In the genomic region with DNA sequence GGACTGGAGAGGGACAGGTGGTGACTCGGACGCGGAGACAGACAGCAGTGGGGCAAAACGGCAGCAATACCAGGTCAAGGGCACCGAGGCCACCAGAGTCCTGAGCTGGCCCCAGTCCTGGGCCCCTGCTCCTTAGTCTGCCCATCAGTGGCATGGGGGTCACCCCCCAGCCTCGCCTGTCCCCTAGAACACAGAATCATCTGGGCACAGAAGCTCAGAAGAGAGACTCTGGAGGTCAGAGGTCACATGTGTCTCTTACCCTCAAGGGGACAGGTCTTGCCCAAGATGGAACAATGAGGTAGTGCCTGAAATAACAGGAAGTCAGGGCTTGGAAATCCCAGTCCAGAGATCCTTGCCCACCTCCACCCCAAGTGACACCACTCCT, we compare ENCODE assay signal across 1 cellular context.
TF ChIP-seq lines count a peak whose summit lies in the region.

No MANE protein-coding gene starts in this region.

TF ChIP-seq in neural cell, 6 proteins besides CTCF, POLR2A, EP300 and RAD21:
- TF ChIP-seq MXI1 (conservative IDR thresholded peaks at IDR 0.05; ENCODE audit: poor library complexity, severe bottlenecking), result no peak
- no peak for TF ChIP-seq EZH2 (IDR thresholded peaks at IDR 0.05; ENCODE audit: borderline replicate concordance, insufficient read depth, low read length, poor library complexity, severe bottlenecking)
- no peak for TF ChIP-seq SMC3 (conservative IDR thresholded peaks at IDR 0.05; ENCODE audit: poor library complexity)
- TF ChIP-seq, protein P1, sequence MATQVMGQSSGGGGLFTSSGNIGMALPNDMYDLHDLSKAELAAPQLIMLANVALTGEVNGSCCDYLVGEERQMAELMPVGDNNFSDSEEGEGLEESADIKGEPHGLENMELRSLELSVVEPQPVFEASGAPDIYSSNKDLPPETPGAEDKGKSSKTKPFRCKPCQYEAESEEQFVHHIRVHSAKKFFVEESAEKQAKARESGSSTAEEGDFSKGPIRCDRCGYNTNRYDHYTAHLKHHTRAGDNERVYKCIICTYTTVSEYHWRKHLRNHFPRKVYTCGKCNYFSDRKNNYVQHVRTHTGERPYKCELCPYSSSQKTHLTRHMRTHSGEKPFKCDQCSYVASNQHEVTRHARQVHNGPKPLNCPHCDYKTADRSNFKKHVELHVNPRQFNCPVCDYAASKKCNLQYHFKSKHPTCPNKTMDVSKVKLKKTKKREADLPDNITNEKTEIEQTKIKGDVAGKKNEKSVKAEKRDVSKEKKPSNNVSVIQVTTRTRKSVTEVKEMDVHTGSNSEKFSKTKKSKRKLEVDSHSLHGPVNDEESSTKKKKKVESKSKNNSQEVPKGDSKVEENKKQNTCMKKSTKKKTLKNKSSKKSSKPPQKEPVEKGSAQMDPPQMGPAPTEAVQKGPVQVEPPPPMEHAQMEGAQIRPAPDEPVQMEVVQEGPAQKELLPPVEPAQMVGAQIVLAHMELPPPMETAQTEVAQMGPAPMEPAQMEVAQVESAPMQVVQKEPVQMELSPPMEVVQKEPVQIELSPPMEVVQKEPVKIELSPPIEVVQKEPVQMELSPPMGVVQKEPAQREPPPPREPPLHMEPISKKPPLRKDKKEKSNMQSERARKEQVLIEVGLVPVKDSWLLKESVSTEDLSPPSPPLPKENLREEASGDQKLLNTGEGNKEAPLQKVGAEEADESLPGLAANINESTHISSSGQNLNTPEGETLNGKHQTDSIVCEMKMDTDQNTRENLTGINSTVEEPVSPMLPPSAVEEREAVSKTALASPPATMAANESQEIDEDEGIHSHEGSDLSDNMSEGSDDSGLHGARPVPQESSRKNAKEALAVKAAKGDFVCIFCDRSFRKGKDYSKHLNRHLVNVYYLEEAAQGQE (IDR thresholded peaks at IDR 0.05; ENCODE audit: borderline replicate concordance), result no peak
- no peak for TF ChIP-seq POLR2AphosphoS5 (IDR thresholded peaks at IDR 0.05)
- no peak for TF ChIP-seq TAF1 (IDR thresholded peaks at IDR 0.05; ENCODE audit: low read depth)
